ENCODE assay signal across 20 cellular contexts in the genomic region with DNA sequence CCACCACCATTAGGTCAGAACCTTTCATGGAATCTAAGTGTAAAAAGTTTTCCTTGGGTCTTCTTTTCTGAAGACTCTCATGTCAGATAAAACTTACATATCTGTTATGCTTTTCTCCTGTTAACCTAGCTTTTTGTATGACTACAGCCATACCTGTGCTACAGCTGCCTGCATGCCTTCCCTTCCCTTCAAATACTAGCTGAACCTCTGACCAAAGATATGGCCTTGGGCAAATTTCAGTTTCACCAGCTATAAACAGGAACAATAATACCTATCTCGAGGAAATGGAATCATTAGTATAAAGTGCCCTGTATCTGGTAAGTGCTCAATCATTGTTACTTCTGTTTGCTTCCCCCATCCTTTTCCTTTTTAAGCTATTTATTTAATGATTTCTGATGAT.
"Had no signal": no experiment of that assay in that cellular context is flagged by ENCODE, and none has a peak within 500 bp of the region (broad histone marks: within the 10 kb centered on the region; RNA-seq: fewer than 3 reads in every experiment).

No MANE protein-coding gene starts in this region.

- H3K9me3 ChIP-seq: colonic mucosa, esophagus muscularis mucosa, prostate gland, upper lobe of left lung had no signal

- DNase-seq: activated CD4-positive, alpha-beta memory T cell treated with anti-CD3 and anti-CD28 coated beads, Interleukin-2, amount 10 ng/mL, durations not matched to agents 7 days and 5 days; activated CD4-positive, alpha-beta T cell treated with anti-CD3 and anti-CD28 coated beads for 4 hours; activated effector memory CD4-positive, alpha-beta T cell treated with Interleukin-2 at 50 U/mL for 16 hours; activated T-cell treated with anti-CD3 and anti-CD28 coated beads, Interleukin-2, amount 50 U/mL, for 24 hours; amniotic stem cell; caudate nucleus; colonic mucosa; kidney; left ventricle myocardium superior; mesendoderm; occipital lobe; right cardiac atrium; stimulated activated naive CD8-positive, alpha-beta T cell treated with anti-CD3 and anti-CD28 coated beads, Interleukin-15, amount 100 ng/mL, for 72 hours; upper lobe of left lung had no signal

- H3K4me1 Mint-ChIP-seq: nephron had no signal

- H3K4me3 Mint-ChIP-seq: activated CD4-positive, alpha-beta memory T cell treated with anti-CD3 and anti-CD28 coated beads, Interleukin-2, amount 10 ng/mL, durations not matched to agents 7 days and 5 days; activated naive CD4-positive, alpha-beta T cell treated with anti-CD3 and anti-CD28 coated beads, Interleukin-2, amount 50 U/mL, for 24 hours; activated T-cell treated with anti-CD3 and anti-CD28 coated beads, Interleukin-2, amount 50 U/mL, for 24 hours; nephron; stimulated activated naive CD8-positive, alpha-beta T cell treated with anti-CD3 and anti-CD28 coated beads, Interleukin-15, amount 100 ng/mL, for 72 hours; WTC11 had no signal

- H3K27ac ChIP-seq: colonic mucosa, esophagus muscularis mucosa, prostate gland, upper lobe of left lung had no signal

- H3K27ac Mint-ChIP-seq: activated naive CD4-positive, alpha-beta T cell treated with anti-CD3 and anti-CD28 coated beads, Interleukin-2, amount 50 U/mL, for 24 hours; activated T-cell treated with anti-CD3 and anti-CD28 coated beads, Interleukin-2, amount 50 U/mL, for 24 hours; nephron; stimulated activated naive CD8-positive, alpha-beta T cell treated with anti-CD3 and anti-CD28 coated beads, Interleukin-15, amount 100 ng/mL, for 72 hours had no signal

- H3K27me3 Mint-ChIP-seq: activated naive CD4-positive, alpha-beta T cell treated with anti-CD3 and anti-CD28 coated beads, Interleukin-2, amount 50 U/mL, for 24 hours; activated T-cell treated with anti-CD3 and anti-CD28 coated beads, Interleukin-2, amount 50 U/mL, for 24 hours; stimulated activated naive CD8-positive, alpha-beta T cell treated with anti-CD3 and anti-CD28 coated beads, Interleukin-15, amount 100 ng/mL, for 72 hours had no signal

- ATAC-seq: left ventricle myocardium superior; right cardiac atrium; stimulated activated naive CD8-positive, alpha-beta T cell treated with anti-CD3 and anti-CD28 coated beads, Interleukin-15, amount 100 ng/mL, for 72 hours; WTC11 had no signal

- H3K9me3 Mint-ChIP-seq: activated CD4-positive, alpha-beta memory T cell treated with anti-CD3 and anti-CD28 coated beads, Interleukin-2, amount 10 ng/mL, durations not matched to agents 7 days and 5 days; activated naive CD4-positive, alpha-beta T cell treated with anti-CD3 and anti-CD28 coated beads, Interleukin-2, amount 50 U/mL, for 24 hours; activated T-cell treated with anti-CD3 and anti-CD28 coated beads, Interleukin-2, amount 50 U/mL, for 24 hours; nephron; stimulated activated naive CD8-positive, alpha-beta T cell treated with anti-CD3 and anti-CD28 coated beads, Interleukin-15, amount 100 ng/mL, for 72 hours; WTC11 had no signal

- H3K4me1 ChIP-seq: colonic mucosa, prostate gland had no signal

- H3K27me3 ChIP-seq: colonic mucosa, esophagus muscularis mucosa, upper lobe of left lung had no signal

- H3K36me3 ChIP-seq: colonic mucosa, prostate gland had no signal

- H3K36me3 Mint-ChIP-seq: WTC11 had no signal

- H3K4me3 ChIP-seq: colonic mucosa, esophagus muscularis mucosa, prostate gland, skin epidermis, upper lobe of left lung had no signal
